In the genomic region with DNA sequence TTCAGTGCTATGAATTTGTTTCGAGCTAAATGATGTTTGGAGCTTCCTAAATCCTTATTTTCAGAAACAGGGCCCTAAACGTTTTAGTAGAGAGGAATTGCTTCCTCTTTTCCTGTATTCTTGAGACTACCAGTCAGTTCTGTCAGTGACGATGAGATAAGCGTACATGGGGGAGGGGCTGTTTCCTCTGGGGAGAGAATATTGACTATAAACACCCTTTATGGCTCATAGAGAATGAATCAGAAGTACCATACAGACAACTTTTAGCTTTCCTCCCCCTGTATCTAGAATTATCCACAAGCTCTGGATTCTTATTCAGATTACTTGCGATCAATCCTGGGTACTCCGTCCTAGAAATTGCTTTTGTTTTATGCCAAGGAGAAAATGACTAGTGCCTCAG, we compare ENCODE assay signal across 10 cellular contexts. TPM values are rescaled to one million over a fixed set of nuclear protein-coding genes. Genes with fewer than 3 reads are reported as not detected.
DNase-seq lines count a peak whose midpoint lies in the region; ATAC-seq and TF ChIP-seq lines count a peak whose summit lies in the region.
"Had no signal": no experiment of that assay in that cellular context is flagged by ENCODE, and none has a peak within 500 bp of the region (broad histone marks: within the 10 kb centered on the region; RNA-seq: fewer than 3 reads in every experiment).

No MANE protein-coding gene starts in this region.

- H3K4me1 Mint-ChIP-seq in activated naive CD8-positive, alpha-beta T cell (ENCODE audit: low read depth): peaks cover 51% of the 10 kb centered on the region
- H3K4me1 Mint-ChIP-seq in activated naive CD8-positive, alpha-beta T cell treated with anti-CD3 and anti-CD28 coated beads for 36 hours: peaks cover 36% of the 10 kb centered on the region
- peaks cover 54% of the 10 kb centered on the region for H3K4me1 Mint-ChIP-seq in stimulated activated naive CD8-positive, alpha-beta T cell treated with anti-CD3 and anti-CD28 coated beads, Interleukin-15, Interleukin-2, amounts not matched to agents 100 ng/mL and 50 ng/mL, for 24 hours (ENCODE audit: low read depth)

- no peak for DNase-seq in activated naive CD8-positive, alpha-beta T cell treated with anti-CD3 and anti-CD28 coated beads for 36 hours
- peak; percentile 42 to 45 for DNase-seq in activated CD4-positive, alpha-beta T cell treated with anti-CD3 and anti-CD28 coated beads, Interleukin-2, amount 50 U/mL, for 4 hours
- peak; percentile 47 for DNase-seq in fibroblast of mammary gland (ENCODE audit: low read depth)
- no peak for DNase-seq in HCEC 1CT
- DNase-seq: NCI-H2081 treated with DMSO at 0.1 percent for 48 hours had no signal

- peak overlapping the region; percentile 68 for H3K27ac Mint-ChIP-seq in activated naive CD8-positive, alpha-beta T cell
- H3K27ac Mint-ChIP-seq in activated naive CD8-positive, alpha-beta T cell treated with anti-CD3 and anti-CD28 coated beads for 36 hours: no peak overlapping the region
- peak overlapping the region; percentile 29 for H3K27ac Mint-ChIP-seq in stimulated activated naive CD8-positive, alpha-beta T cell treated with anti-CD3 and anti-CD28 coated beads, Interleukin-15, Interleukin-2, amounts not matched to agents 100 ng/mL and 50 ng/mL, for 24 hours

- H3K27me3 Mint-ChIP-seq in activated naive CD8-positive, alpha-beta T cell: no peaks in the 10 kb centered on the region
- no peaks in the 10 kb centered on the region for H3K27me3 Mint-ChIP-seq in activated naive CD8-positive, alpha-beta T cell treated with anti-CD3 and anti-CD28 coated beads for 36 hours
- H3K27me3 Mint-ChIP-seq in stimulated activated naive CD8-positive, alpha-beta T cell treated with anti-CD3 and anti-CD28 coated beads, Interleukin-15, Interleukin-2, amounts not matched to agents 100 ng/mL and 50 ng/mL, for 24 hours: no peaks in the 10 kb centered on the region

- H3K4me3 Mint-ChIP-seq in activated naive CD8-positive, alpha-beta T cell: no peak overlapping the region
- H3K4me3 Mint-ChIP-seq in activated naive CD8-positive, alpha-beta T cell treated with anti-CD3 and anti-CD28 coated beads for 36 hours: no peak overlapping the region
- H3K4me3 Mint-ChIP-seq in stimulated activated naive CD8-positive, alpha-beta T cell treated with anti-CD3 and anti-CD28 coated beads, Interleukin-15, Interleukin-2, amounts not matched to agents 100 ng/mL and 50 ng/mL, for 24 hours: no peak overlapping the region

- H3K4me3 ChIP-seq in fibroblast of mammary gland (ENCODE audit: control insufficient read depth, low read depth, low read length): no peak overlapping the region
- H3K4me3 ChIP-seq: SJSA1 had no signal

- no peaks in the 10 kb centered on the region for H3K9me3 Mint-ChIP-seq in activated naive CD8-positive, alpha-beta T cell (ENCODE audit: low read depth)
- no peaks in the 10 kb centered on the region for H3K9me3 Mint-ChIP-seq in activated naive CD8-positive, alpha-beta T cell treated with anti-CD3 and anti-CD28 coated beads for 36 hours
- no peaks in the 10 kb centered on the region for H3K9me3 Mint-ChIP-seq in stimulated activated naive CD8-positive, alpha-beta T cell treated with anti-CD3 and anti-CD28 coated beads, Interleukin-15, Interleukin-2, amounts not matched to agents 100 ng/mL and 50 ng/mL, for 24 hours

- H3K36me3 Mint-ChIP-seq in activated naive CD8-positive, alpha-beta T cell: peaks cover 8% of the 10 kb centered on the region
- peaks cover 25% of the 10 kb centered on the region for H3K36me3 Mint-ChIP-seq in activated naive CD8-positive, alpha-beta T cell treated with anti-CD3 and anti-CD28 coated beads for 36 hours
- H3K36me3 Mint-ChIP-seq in stimulated activated naive CD8-positive, alpha-beta T cell treated with anti-CD3 and anti-CD28 coated beads, Interleukin-15, Interleukin-2, amounts not matched to agents 100 ng/mL and 50 ng/mL, for 24 hours (ENCODE audit: low read depth): peaks cover 35% of the 10 kb centered on the region

- no peak for TF ChIP-seq CTCF in fibroblast of mammary gland (conservative IDR thresholded peaks at IDR 0.05; ENCODE audit: control insufficient read depth, insufficient read depth, low read depth, low read length)

- no peak for ATAC-seq in HG02938 (IDR thresholded peaks at IDR 0.05; ENCODE audit: unreplicated experiment)
- no peak for ATAC-seq in GM18868 (IDR thresholded peaks at IDR 0.05; ENCODE audit: unreplicated experiment)

RNA-seq across cellular contexts. Expression of a gene that starts 5.1 kb away (rescaled TPM):
- 10 to 100 TPM; 18.0 to 18.1 TPM for total RNA-seq in activated naive CD8-positive, alpha-beta T cell treated with anti-CD3 and anti-CD28 coated beads for 36 hours

RNA-seq across cellular contexts. Expression of a gene that starts 52.8 kb away (rescaled TPM):
- total RNA-seq in activated naive CD8-positive, alpha-beta T cell treated with anti-CD3 and anti-CD28 coated beads for 36 hours: 100 to 1,000 TPM; 193 to 194 TPM

Comparison
In these comparisons a context has a peak if more than half of its experiments do, and no peak if none do; other contexts are left out.
1. DNase-seq: peak in activated CD4-positive, alpha-beta T cell treated with anti-CD3 and anti-CD28 coated beads, Interleukin-2, amount 50 U/mL, for 4 hours (2 of 2) and fibroblast of mammary gland (single experiment); none in activated naive CD8-positive, alpha-beta T cell treated with anti-CD3 and anti-CD28 coated beads for 36 hours (single experiment) and HCEC 1CT (single experiment).